9 cellular contexts compared by ENCODE assay signal in the genomic region with DNA sequence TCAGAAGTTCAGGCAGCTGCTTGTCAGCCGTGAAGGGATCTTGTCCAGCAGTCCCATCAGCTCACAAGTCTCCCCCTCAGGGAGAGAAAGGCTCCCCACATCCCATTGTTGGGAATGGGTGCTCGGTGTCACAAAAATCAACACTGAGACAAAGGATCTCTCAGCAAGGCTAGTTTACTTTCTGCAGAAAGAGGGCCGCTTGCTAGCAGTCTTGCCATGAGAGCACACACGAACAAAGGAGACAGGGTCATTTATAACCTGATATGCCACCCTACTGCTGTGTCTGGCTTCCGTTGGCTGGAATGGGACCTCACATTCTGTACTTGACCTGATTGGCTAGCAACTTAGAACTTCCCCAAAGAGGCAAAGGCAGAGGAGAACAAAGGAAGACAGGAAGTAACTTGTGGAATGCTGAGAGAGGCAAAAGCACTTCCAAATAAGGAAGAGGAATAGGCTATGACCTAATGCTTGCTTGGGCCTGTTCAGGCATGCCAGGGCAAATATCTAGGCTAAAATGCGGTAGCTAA. TPM values are rescaled to one million over a fixed set of nuclear protein-coding genes. Genes with fewer than 3 reads are reported as not detected.
DNase-seq lines count a peak whose midpoint lies in the region; ATAC-seq and TF ChIP-seq lines count a peak whose summit lies in the region.
"Had no signal": no experiment of that assay in that cellular context is flagged by ENCODE, and none has a peak within 500 bp of the region (broad histone marks: within the 10 kb centered on the region; RNA-seq: fewer than 3 reads in every experiment).

No MANE protein-coding gene starts in this region.

- peaks cover 8% of the 10 kb centered on the region for H3K27me3 Mint-ChIP-seq in nephron (ENCODE audit: low read depth)

- H3K36me3 Mint-ChIP-seq in nephron (ENCODE audit: low read depth), result peaks cover 4% of the 10 kb centered on the region

- peak overlapping the region; percentile 80 to 93 (median 93) for H3K27ac Mint-ChIP-seq in nephron

- H3K9me3 ChIP-seq in PC-3 (ENCODE audit: low read length), result no peaks in the 10 kb centered on the region
- H3K9me3 ChIP-seq: BLaER1 had no signal

- TF ChIP-seq CTCF in PC-3 (conservative IDR thresholded peaks at IDR 0.05; ENCODE audit: low read depth, low read length) (no peak), epithelial cell of esophagus (IDR thresholded peaks at IDR 0.05; ENCODE audit: insufficient read depth, low read depth, low read length, missing control alignments) (no peak), nephron (IDR thresholded peaks at IDR 0.05; ENCODE audit: unreplicated experiment in 3 of 3) (no peak)

- peaks cover 31% of the 10 kb centered on the region for H3K4me1 Mint-ChIP-seq in nephron

- intact Hi-C loops in PC-3 (cut with micrococcal nuclease), result no loop called here

- no peak overlapping the region for H2AFZ ChIP-seq in PC-3 (ENCODE audit: low read length)

- no peak overlapping the region for H3K4me3 ChIP-seq in PC-3 (ENCODE audit: low read length)
- peak overlapping the region; percentile 30 for H3K4me3 ChIP-seq in epithelial cell of esophagus (ENCODE audit: low read length)
- H3K4me3 ChIP-seq: BLaER1 had no signal

- no peaks in the 10 kb centered on the region for H3F3A ChIP-seq in PC-3 (ENCODE audit: low read length, unreplicated experiment)

- DNase-seq in NCI-H2227 treated with DMSO at 0.1 percent for 48 hours (lab: John Stamatoyannopoulos, UW) (peak; percentile 6), NCI-H2227 (lab: John Stamatoyannopoulos, UW; ENCODE audit: unreplicated experiment) (no peak), PC-3 (peak; percentile 58), epithelial cell of esophagus (ENCODE audit: low read depth) (peak; percentile 96)

- ATAC-seq in PC-3 (no peak), GM19397 (IDR thresholded peaks at IDR 0.05; ENCODE audit: unreplicated experiment) (no peak), HG03025 (IDR thresholded peaks at IDR 0.05; ENCODE audit: low FRiP score, unreplicated experiment) (no peak), HG03571 (IDR thresholded peaks at IDR 0.05; ENCODE audit: unreplicated experiment) (no peak)

- POLR2A ChIA-PET in PC-3 (lab: Charles Lee; ENCODE audit: unreplicated experiment), result no interaction called here

- H3K9me3 Mint-ChIP-seq in nephron, result peaks cover 4% of the 10 kb centered on the region

- no peaks in the 10 kb centered on the region for H3K79me2 ChIP-seq in PC-3 (ENCODE audit: low read length)

- H3K36me3 ChIP-seq in PC-3 (ENCODE audit: low read depth, low read length), result no peaks in the 10 kb centered on the region
- H3K36me3 ChIP-seq: BLaER1 had no signal

- no TSS peak for BruUV-seq in PC-3 (replicated peaks; lab: Mats Ljungman, UMichigan)

- H3K27ac ChIP-seq in PC-3 (ENCODE audit: low read length), result no peak overlapping the region
- H3K27ac ChIP-seq: BLaER1 had no signal

- peaks cover 11% of the 10 kb centered on the region; the same call in 1 of the 2 replicates for H3K4me1 ChIP-seq in PC-3 (ENCODE audit: insufficient read depth, low read length)
- H3K4me1 ChIP-seq: BLaER1 had no signal

- H3K9ac ChIP-seq in PC-3 (ENCODE audit: low read length), result no peak overlapping the region
- H3K9ac ChIP-seq: BLaER1 had no signal

- H3K9me2 ChIP-seq in PC-3 (replicated peaks; ENCODE audit: low read length), result no peaks in the 10 kb centered on the region

- CTCF ChIA-PET in PC-3 (lab: Charles Lee), result no interaction called here

- peak overlapping the region in 2 of 3 experiments; percentile 49 to 68 for H3K4me3 Mint-ChIP-seq in nephron

- no peak overlapping the region for H3K4me2 ChIP-seq in PC-3 (ENCODE audit: low read length)
- H3K4me2 ChIP-seq: BLaER1 had no signal

- H3K27me3 ChIP-seq in PC-3 (ENCODE audit: low read length), result peaks cover 20% of the 10 kb centered on the region
- H3K27me3 ChIP-seq: BLaER1 had no signal

- H4K20me1 ChIP-seq in PC-3 (ENCODE audit: low read length), result no peaks in the 10 kb centered on the region
- H4K20me1 ChIP-seq: BLaER1 had no signal

RNA-seq across cellular contexts. Expression of gene IGFL3, which starts 8.7 kb away (rescaled TPM):
- total RNA-seq in PC-3 (2014; rRNA removed), result not detected in 2 replicates

RNA-seq across cellular contexts. Expression of gene IGFL2, which starts 14.9 kb away (rescaled TPM):
- not detected in 2 replicates for total RNA-seq in PC-3 (2014; rRNA removed)
